Comparison of ENCODE assay signal across 9 cellular contexts in the genomic region with DNA sequence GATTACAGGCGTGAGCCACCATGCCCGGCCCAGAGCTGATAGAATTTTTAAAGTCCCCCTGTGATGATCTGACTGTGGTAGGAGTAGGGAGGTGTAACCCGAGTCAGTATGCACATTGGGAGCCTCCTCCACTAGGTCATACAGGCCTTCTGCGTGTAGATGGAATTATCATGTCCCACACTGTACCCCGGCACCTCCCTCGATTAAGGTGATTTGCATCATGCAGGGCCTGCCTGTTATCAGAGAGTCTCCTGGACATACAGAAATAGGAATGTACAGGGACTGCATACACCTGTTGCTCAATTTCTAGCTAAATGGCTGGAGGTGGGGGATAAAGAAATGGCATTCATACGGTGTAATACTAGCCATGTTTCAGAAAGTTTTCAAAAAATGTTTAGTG. TPM values are rescaled to one million over a fixed set of nuclear protein-coding genes. Genes with fewer than 3 reads are reported as not detected.
DNase-seq lines count a peak whose midpoint lies in the region; ATAC-seq and TF ChIP-seq lines count a peak whose summit lies in the region.
"Had no signal": no experiment of that assay in that cellular context is flagged by ENCODE, and none has a peak within 500 bp of the region (broad histone marks: within the 10 kb centered on the region; RNA-seq: fewer than 3 reads in every experiment).

No MANE protein-coding gene starts in this region.

- DNase-seq in CD14-positive monocyte (ENCODE audit: low spot score) (no peak), head of caudate nucleus (no peak), globus pallidus (ENCODE audit: low spot score) (no peak), NCI-H2029 treated with DMSO at 0.1 percent for 48 hours (lab: John Stamatoyannopoulos, UW) (no peak)
- no peak for DNase-seq in central memory CD8-positive, alpha-beta T cell (ENCODE audit: low spot score in 2 of 2)
- no peak for DNase-seq in natural killer cell treated with Interleukin-12 subunit alpha and Interleukin-12 subunit beta and Interleukin-15 and Interleukin-18, amount 100 ng/mL, for 72 hours (ENCODE audit: low spot score)
- DNase-seq: activated effector memory CD4-positive, alpha-beta T cell treated with anti-CD3 and anti-CD28 coated beads, Interleukin-2, amount 50 U/mL, for 16 hours had no signal

- ATAC-seq in central memory CD8-positive, alpha-beta T cell (replicated peaks; ENCODE audit: extremely low read depth, poor library complexity, severe bottlenecking): no peak
- no peak for ATAC-seq in natural killer cell treated with Interleukin-12 subunit alpha and Interleukin-12 subunit beta and Interleukin-15 and Interleukin-18, amount 100 ng/mL, for 72 hours
- no peak for ATAC-seq in GM21390 (IDR thresholded peaks at IDR 0.05; ENCODE audit: unreplicated experiment)

- peaks cover 22 to 55% (median 41%) of the 10 kb centered on the region in 7 donors for H3K9me3 Mint-ChIP-seq in CD14-positive monocyte
- H3K9me3 Mint-ChIP-seq in central memory CD8-positive, alpha-beta T cell: no peaks in the 10 kb centered on the region
- H3K9me3 Mint-ChIP-seq in natural killer cell treated with Interleukin-12 subunit alpha and Interleukin-12 subunit beta and Interleukin-15 and Interleukin-18, amount 100 ng/mL, for 72 hours: no peaks in the 10 kb centered on the region

- H3K36me3 Mint-ChIP-seq in CD14-positive monocyte: peaks cover 52 to 57% of the 10 kb centered on the region in 2 donors
- H3K36me3 Mint-ChIP-seq in central memory CD8-positive, alpha-beta T cell (ENCODE audit: insufficient read depth): peaks cover 42% of the 10 kb centered on the region
- H3K36me3 Mint-ChIP-seq in natural killer cell treated with Interleukin-12 subunit alpha and Interleukin-12 subunit beta and Interleukin-15 and Interleukin-18, amount 100 ng/mL, for 72 hours: peaks cover 42% of the 10 kb centered on the region

- H3K27me3 Mint-ChIP-seq in CD14-positive monocyte (ENCODE audit: low read depth in 3 of 3): peaks cover 0 to 2% (median 0%) of the 10 kb centered on the region in 3 donors
- H3K27me3 Mint-ChIP-seq in central memory CD8-positive, alpha-beta T cell: no peaks in the 10 kb centered on the region
- no peaks in the 10 kb centered on the region for H3K27me3 Mint-ChIP-seq in natural killer cell treated with Interleukin-12 subunit alpha and Interleukin-12 subunit beta and Interleukin-15 and Interleukin-18, amount 100 ng/mL, for 72 hours

- TF ChIP-seq RAD21 in Ishikawa (IDR thresholded peaks at IDR 0.05; ENCODE audit: low read depth): no peak

- TF ChIP-seq EP300 in Ishikawa (IDR thresholded peaks at IDR 0.05; ENCODE audit: borderline replicate concordance): no peak

- no peak for TF ChIP-seq CTCF in CD14-positive monocyte (IDR thresholded peaks at IDR 0.05)

- intact Hi-C loops in CD14-positive monocyte (cut with micrococcal nuclease) (loop anchor here (2.0 to 10.0 kb wide), 4 partner anchors 23 to 299 kb away; a partner anchor contains a TSS), head of caudate nucleus (cut with DNase I) (loop anchor here (2.0 to 10.0 kb wide), 2 partner anchors 23 to 119 kb away; a partner anchor contains a TSS)

- H3K4me3 Mint-ChIP-seq in CD14-positive monocyte: peak overlapping the region; percentile 37 to 99
- H3K4me3 Mint-ChIP-seq in central memory CD8-positive, alpha-beta T cell: peak overlapping the region; percentile 94
- H3K4me3 Mint-ChIP-seq in natural killer cell treated with Interleukin-12 subunit alpha and Interleukin-12 subunit beta and Interleukin-15 and Interleukin-18, amount 100 ng/mL, for 72 hours: peak overlapping the region; percentile 99

- H3K4me1 Mint-ChIP-seq in CD14-positive monocyte: peaks cover 16% of the 10 kb centered on the region
- H3K4me1 Mint-ChIP-seq in central memory CD8-positive, alpha-beta T cell: peaks cover 42% of the 10 kb centered on the region
- peaks cover 29 to 38% of the 10 kb centered on the region in 2 donors for H3K4me1 Mint-ChIP-seq in natural killer cell treated with Interleukin-12 subunit alpha and Interleukin-12 subunit beta and Interleukin-15 and Interleukin-18, amount 100 ng/mL, for 72 hours (ENCODE audit: low read depth in 2 of 2)

- H3K27ac Mint-ChIP-seq in CD14-positive monocyte: peak overlapping the region in 5 of 7 donors; percentile 96 to 99 (median 98)
- peak overlapping the region; percentile 98 for H3K27ac Mint-ChIP-seq in central memory CD8-positive, alpha-beta T cell (ENCODE audit: low read depth)
- peak overlapping the region; percentile 97 to 98 for H3K27ac Mint-ChIP-seq in natural killer cell treated with Interleukin-12 subunit alpha and Interleukin-12 subunit beta and Interleukin-15 and Interleukin-18, amount 100 ng/mL, for 72 hours

TF ChIP-seq in Ishikawa, 13 proteins besides CTCF, POLR2A, EP300 and RAD21:
- TF ChIP-seq ZBTB7A (IDR thresholded peaks at IDR 0.05; ENCODE audit: low read depth): no peak
- 0 out of 2 replicates have a peak, but pooled peaks have one; percentile 15 for TF ChIP-seq CEBPB (IDR thresholded peaks at IDR 0.05)
TF ChIP-seq in Ishikawa: peak in this region for 1.

RNA-seq across cellular contexts. Expression of a gene that starts 0.9 kb away (rescaled TPM):
- polyA plus RNA-seq in CD14-positive monocyte: 10 to 100 TPM; 34.6 to 38.8 TPM
- 10 to 100 TPM; 58.4 to 89.0 TPM for total RNA-seq in natural killer cell treated with Interleukin-12 subunit alpha and Interleukin-12 subunit beta and Interleukin-15 and Interleukin-18, amount 100 ng/mL, for 72 hours

RNA-seq across cellular contexts. Expression of a gene that starts 22.5 kb away (rescaled TPM):
- polyA plus RNA-seq in CD14-positive monocyte: under 1 TPM; 0.58 to 0.99 TPM
- 1 to 10 TPM; 5.9 to 6.1 TPM for total RNA-seq in natural killer cell treated with Interleukin-12 subunit alpha and Interleukin-12 subunit beta and Interleukin-15 and Interleukin-18, amount 100 ng/mL, for 72 hours

RNA-seq across cellular contexts. Expression of a gene that starts 25.5 kb away (rescaled TPM):
- polyA plus RNA-seq in CD14-positive monocyte: under 1 TPM; 0.05 to 0.25 TPM
- total RNA-seq in natural killer cell treated with Interleukin-12 subunit alpha and Interleukin-12 subunit beta and Interleukin-15 and Interleukin-18, amount 100 ng/mL, for 72 hours: 1 to 10 TPM; 3.6 to 4.2 TPM

RNA-seq across cellular contexts. Expression of a gene that starts 49.0 kb away (rescaled TPM):
- polyA plus RNA-seq in CD14-positive monocyte: 10 to 100 TPM; 30.2 to 54.5 TPM
- total RNA-seq in natural killer cell treated with Interleukin-12 subunit alpha and Interleukin-12 subunit beta and Interleukin-15 and Interleukin-18, amount 100 ng/mL, for 72 hours: 1 to 10 TPM; 4.4 to 5.2 TPM

RNA-seq across cellular contexts. Expression of a gene that starts 58.3 kb away (rescaled TPM):
- polyA plus RNA-seq in CD14-positive monocyte: under 1 TPM; 0.28 to 0.41 TPM
- 1 to 10 TPM in 1 of 2 donors, under 1 TPM in 1; 0.52 to 1.4 TPM for total RNA-seq in natural killer cell treated with Interleukin-12 subunit alpha and Interleukin-12 subunit beta and Interleukin-15 and Interleukin-18, amount 100 ng/mL, for 72 hours
